Comparison of ENCODE assay signal across 9 cellular contexts in genomic region chr6:17392978-17393334, GRCh38. TPM values are rescaled to one million over a fixed set of nuclear protein-coding genes. Genes with fewer than 3 reads are reported as not detected.
A peak's percentile ranks its signal among the peaks of the same experiment; 100 is the strongest.
DNase-seq lines count a peak whose midpoint lies in the region; ATAC-seq, FAIRE-seq and TF ChIP-seq lines count a peak whose summit lies in the region.
"Had no signal": no experiment of that assay in that cellular context is flagged by ENCODE, and none has a peak within 500 bp of the region (broad histone marks: within the 10 kb centered on the region; RNA-seq: fewer than 3 reads in every experiment).

No MANE protein-coding gene starts in this region.

- 26% methylated on average over 5 of the region's 5 CpGs for WGBS in smooth muscle cell (ENCODE audit: low lambda C conversion rate)

- peaks cover 0 to 5% of the 10 kb centered on the region in 2 donors for H3K4me1 ChIP-seq in kidney (ENCODE audit: control insufficient read depth in 1 of 2, insufficient read depth in 1 of 2, low read depth in 1 of 2, low read length in 2 of 2)
- peaks cover 6% of the 10 kb centered on the region for H3K4me1 ChIP-seq in smooth muscle cell (ENCODE audit: low read depth)
- peaks cover 29% of the 10 kb centered on the region for H3K4me1 ChIP-seq in foreskin keratinocyte

- ATAC-seq in foreskin keratinocyte (no peak), GM21619 (IDR thresholded peaks at IDR 0.05; ENCODE audit: unreplicated experiment) (no peak)

- H3K27ac Mint-ChIP-seq in brain = peak overlapping the region; percentile 94 to 100 (median 97)
- H3K27ac Mint-ChIP-seq in activated CD4-positive, alpha-beta T cell treated with anti-CD3 and anti-CD28 coated beads, Interleukin-2, amount 10 ng/mL, durations not matched to agents 7 days and 5 days = no peak overlapping the region

- peaks cover 25% of the 10 kb centered on the region for H3K79me2 ChIP-seq in smooth muscle cell (ENCODE audit: low read depth)

- H3K27me3 Mint-ChIP-seq in brain = peaks cover 7% of the 10 kb centered on the region
- peaks cover 54% of the 10 kb centered on the region for H3K27me3 Mint-ChIP-seq in activated CD4-positive, alpha-beta T cell treated with anti-CD3 and anti-CD28 coated beads, Interleukin-2, amount 10 ng/mL, durations not matched to agents 7 days and 5 days

- peak overlapping the region; percentile 68 to 69 for H3K4me3 ChIP-seq in kidney (ENCODE audit: low read length in 2 of 2)
- H3K4me3 ChIP-seq in smooth muscle cell = peak overlapping the region; percentile 95

- POLR2A ChIA-PET in activated CD4-positive, alpha-beta T cell treated with anti-CD3 and anti-CD28 coated beads, Interleukin-2, amount 10 ng/mL, durations not matched to agents 7 days and 5 days (lab: Charles Lee) = no interaction called here

- H3K9ac ChIP-seq in kidney (ENCODE audit: low read length in 2 of 2) = peak overlapping the region; percentile 63 to 69
- peak overlapping the region; percentile 74 for H3K9ac ChIP-seq in smooth muscle cell (ENCODE audit: low read depth)

- DNase-seq in HT-29 (ENCODE audit: low spot score) = peak; percentile 5
- DNase-seq in kidney = no peak
- no peak for DNase-seq in smooth muscle cell (lab: John Stamatoyannopoulos, UW; ENCODE audit: unreplicated experiment)
- DNase-seq in foreskin keratinocyte = no peak
- DNase-seq in NCI-H146 treated with DMSO at 0.1 percent for 48 hours (lab: John Stamatoyannopoulos, UW; ENCODE audit: unreplicated experiment) = no peak
- DNase-seq in activated CD4-positive, alpha-beta T cell treated with anti-CD3 and anti-CD28 coated beads, Interleukin-2, amount 10 ng/mL, durations not matched to agents 7 days and 5 days = no peak

- H3K4me3 Mint-ChIP-seq in brain = peak overlapping the region; percentile 93 to 98 (median 94)
- H3K4me3 Mint-ChIP-seq in activated CD4-positive, alpha-beta T cell treated with anti-CD3 and anti-CD28 coated beads, Interleukin-2, amount 10 ng/mL, durations not matched to agents 7 days and 5 days = no peak overlapping the region

- H3K4me1 Mint-ChIP-seq in brain = peaks cover 39% of the 10 kb centered on the region
- peaks cover 4% of the 10 kb centered on the region for H3K4me1 Mint-ChIP-seq in activated CD4-positive, alpha-beta T cell treated with anti-CD3 and anti-CD28 coated beads, Interleukin-2, amount 10 ng/mL, durations not matched to agents 7 days and 5 days

- no peaks in the 10 kb centered on the region for H3K9me3 ChIP-seq in kidney (ENCODE audit: control insufficient read depth in 1 of 2, low read length in 2 of 2)
- no peaks in the 10 kb centered on the region for H3K9me3 ChIP-seq in smooth muscle cell (replicated peaks; ENCODE audit: low read depth)

- H3K27ac ChIP-seq in kidney (ENCODE audit: low read depth in 2 of 2, low read length in 2 of 2) (peak overlapping the region; percentile 89 to 90), smooth muscle cell (ENCODE audit: low read depth) (peak overlapping the region; percentile 73), foreskin keratinocyte (no peak overlapping the region)

- intact Hi-C loops in kidney (cut with DNase I) = no loop called here

- H3K36me3 ChIP-seq in kidney (ENCODE audit: control insufficient read depth in 1 of 2, insufficient read depth in 2 of 2, low read length in 2 of 2) = no peaks in the 10 kb centered on the region
- no peaks in the 10 kb centered on the region for H3K36me3 ChIP-seq in smooth muscle cell (ENCODE audit: low read depth)

- peak overlapping the region; percentile 82 for H2AFZ ChIP-seq in smooth muscle cell (ENCODE audit: low read depth)

- CTCF ChIA-PET in activated CD4-positive, alpha-beta T cell treated with anti-CD3 and anti-CD28 coated beads, Interleukin-2, amount 10 ng/mL, durations not matched to agents 7 days and 5 days (lab: Charles Lee) = no interaction called here

- FAIRE-seq in kidney (lab: Jason Lieb, UNC) = no peak

- H3K4me2 ChIP-seq in smooth muscle cell = peak overlapping the region; percentile 90

- H4K20me1 ChIP-seq in smooth muscle cell (ENCODE audit: low read depth) = no peaks in the 10 kb centered on the region

- TF ChIP-seq CTCF in brain (conservative IDR thresholded peaks at IDR 0.05) (no peak), kidney (IDR thresholded peaks at IDR 0.05; ENCODE audit: borderline replicate concordance, extremely low read depth, insufficient read depth) (no peak), smooth muscle cell (IDR thresholded peaks at IDR 0.05; ENCODE audit: borderline replicate concordance, insufficient read depth, poor library complexity, severe bottlenecking) (no peak), foreskin keratinocyte (conservative IDR thresholded peaks at IDR 0.05) (no peak)

- H3K27me3 ChIP-seq in smooth muscle cell (ENCODE audit: low read depth) (no peaks in the 10 kb centered on the region), foreskin keratinocyte (no peaks in the 10 kb centered on the region)

- no peaks in the 10 kb centered on the region for H3F3A ChIP-seq in smooth muscle cell (ENCODE audit: low read depth)

- H3K36me3 Mint-ChIP-seq in brain = peaks cover 35% of the 10 kb centered on the region
- H3K36me3 Mint-ChIP-seq in activated CD4-positive, alpha-beta T cell treated with anti-CD3 and anti-CD28 coated beads, Interleukin-2, amount 10 ng/mL, durations not matched to agents 7 days and 5 days (ENCODE audit: low read depth) = no peaks in the 10 kb centered on the region

- peaks cover 6 to 31% (median 23%) of the 10 kb centered on the region in 5 experiments for H3K9me3 Mint-ChIP-seq in brain
- no peaks in the 10 kb centered on the region for H3K9me3 Mint-ChIP-seq in activated CD4-positive, alpha-beta T cell treated with anti-CD3 and anti-CD28 coated beads, Interleukin-2, amount 10 ng/mL, durations not matched to agents 7 days and 5 days

RNA-seq across cellular contexts. Expression of gene CAP2, which starts 0.4 kb away (rescaled TPM):
- 0.61 and 0.81 TPM in 2 replicates for total RNA-seq in HT-29 (2014; rRNA removed; shearing (Covaris generic))
- polyA plus RNA-seq in brain (ENCODE audit: insufficient read depth, low read depth, low replicate concordance) = 20.9 TPM
- total RNA-seq in kidney = 15.7 TPM
- polyA plus RNA-seq in kidney (ENCODE audit: insufficient read depth, low read depth, low replicate concordance) = 9.8 TPM
- 16.8 and 19.0 TPM in 2 replicates for total RNA-seq in smooth muscle cell
- polyA plus RNA-seq in smooth muscle cell = 19.7 and 27.7 TPM in 2 replicates
- total RNA-seq in foreskin keratinocyte = 5.6 and 7.4 TPM in 2 replicates
- 2.2 and 3.7 TPM in 2 replicates for polyA plus RNA-seq in foreskin keratinocyte
- not detected for total RNA-seq in activated CD4-positive, alpha-beta T cell treated with anti-CD3 and anti-CD28 coated beads, Interleukin-2, amount 10 ng/mL, durations not matched to agents 7 days and 5 days
- total RNA-seq: activated CD8-positive, alpha-beta memory T cell treated with anti-CD3 and anti-CD28 coated beads for 36 hours had no signal
